15 cellular contexts compared by ENCODE assay signal in the genomic region with DNA sequence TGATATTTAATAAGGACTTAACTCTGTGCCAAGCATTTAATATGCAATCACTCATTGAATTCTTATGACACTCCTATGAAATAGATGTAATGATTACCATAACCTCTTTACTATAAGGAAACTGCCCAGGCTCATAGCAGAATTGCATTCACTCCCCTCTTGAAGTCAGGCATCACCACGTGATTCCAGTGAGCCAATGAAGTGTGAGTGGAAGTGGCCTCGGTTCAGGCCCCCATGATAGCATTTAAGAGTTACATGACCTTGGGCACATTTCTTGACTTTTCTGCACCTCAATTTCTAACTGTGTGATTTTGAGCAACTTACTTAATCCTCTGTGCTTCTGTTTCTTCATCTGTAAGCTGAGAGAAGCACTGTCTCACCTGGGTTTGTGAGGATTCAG.
"Had no signal": no experiment of that assay in that cellular context is flagged by ENCODE, and none has a peak within 500 bp of the region (broad histone marks: within the 10 kb centered on the region; RNA-seq: fewer than 3 reads in every experiment).

No MANE protein-coding gene starts in this region.

- DNase-seq: esophagus squamous epithelium, kidney, left ventricle myocardium superior had no signal

- H3K36me3 ChIP-seq: esophagus squamous epithelium, gastroesophageal sphincter, heart left ventricle, lower lobe of right lung had no signal

- H3K27ac ChIP-seq: coronary artery, dorsolateral prefrontal cortex, esophagus squamous epithelium, gastroesophageal sphincter, heart left ventricle, hepatocyte, lower lobe of right lung had no signal

- H3K27ac Mint-ChIP-seq: immature natural killer cell; mesothelial cell of epicardium; naive thymus-derived CD4-positive, alpha-beta T cell had no signal

- H3K4me1 Mint-ChIP-seq: mesothelial cell of epicardium had no signal

- H3K9me3 ChIP-seq: esophagus squamous epithelium, gastroesophageal sphincter, lower lobe of right lung, mucosa of descending colon had no signal

- ATAC-seq: gastroesophageal sphincter had no signal

- H3K4me1 ChIP-seq: gastroesophageal sphincter, heart left ventricle, lower lobe of right lung had no signal

- H3K79me2 ChIP-seq: hepatocyte had no signal

- H3K9me3 Mint-ChIP-seq: immature natural killer cell, mesothelial cell of epicardium had no signal

- H3K4me2 ChIP-seq: hepatocyte had no signal

- FAIRE-seq: colon, frontal cortex, kidney had no signal

- H3K4me3 ChIP-seq: coronary artery, dorsolateral prefrontal cortex, esophagus squamous epithelium, gastroesophageal sphincter, heart left ventricle, hepatocyte, lower lobe of right lung, mucosa of descending colon had no signal

- H3K4me3 Mint-ChIP-seq: immature natural killer cell; mesothelial cell of epicardium; naive thymus-derived CD4-positive, alpha-beta T cell had no signal

- H3K36me3 Mint-ChIP-seq: immature natural killer cell; mesothelial cell of epicardium; naive thymus-derived CD4-positive, alpha-beta T cell had no signal

- H2AFZ ChIP-seq: hepatocyte had no signal

- H3K27me3 ChIP-seq: gastroesophageal sphincter, heart left ventricle, hepatocyte had no signal
